ENCODE assay signal across 1 cellular context in the genomic region with DNA sequence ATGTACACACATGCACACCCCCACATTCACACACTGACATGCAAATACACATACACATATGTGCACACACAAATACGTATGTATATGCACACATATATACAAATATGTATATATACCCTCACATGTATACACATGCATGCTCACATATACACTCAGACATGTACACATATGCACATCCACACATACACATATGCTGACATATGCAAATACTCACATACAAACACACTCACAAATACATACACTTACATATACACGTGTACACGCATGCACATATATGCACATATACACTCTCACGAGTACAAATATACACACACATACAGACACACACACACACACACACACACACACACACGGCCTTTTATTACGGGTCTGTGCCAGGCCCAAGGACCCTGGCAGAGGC.
TF ChIP-seq lines count a peak whose summit lies in the region.

No MANE protein-coding gene starts in this region.

TF ChIP-seq in K562, 482 proteins besides CTCF, POLR2A, EP300 and RAD21 (continued from another document):
- TF ChIP-seq, protein P1, sequence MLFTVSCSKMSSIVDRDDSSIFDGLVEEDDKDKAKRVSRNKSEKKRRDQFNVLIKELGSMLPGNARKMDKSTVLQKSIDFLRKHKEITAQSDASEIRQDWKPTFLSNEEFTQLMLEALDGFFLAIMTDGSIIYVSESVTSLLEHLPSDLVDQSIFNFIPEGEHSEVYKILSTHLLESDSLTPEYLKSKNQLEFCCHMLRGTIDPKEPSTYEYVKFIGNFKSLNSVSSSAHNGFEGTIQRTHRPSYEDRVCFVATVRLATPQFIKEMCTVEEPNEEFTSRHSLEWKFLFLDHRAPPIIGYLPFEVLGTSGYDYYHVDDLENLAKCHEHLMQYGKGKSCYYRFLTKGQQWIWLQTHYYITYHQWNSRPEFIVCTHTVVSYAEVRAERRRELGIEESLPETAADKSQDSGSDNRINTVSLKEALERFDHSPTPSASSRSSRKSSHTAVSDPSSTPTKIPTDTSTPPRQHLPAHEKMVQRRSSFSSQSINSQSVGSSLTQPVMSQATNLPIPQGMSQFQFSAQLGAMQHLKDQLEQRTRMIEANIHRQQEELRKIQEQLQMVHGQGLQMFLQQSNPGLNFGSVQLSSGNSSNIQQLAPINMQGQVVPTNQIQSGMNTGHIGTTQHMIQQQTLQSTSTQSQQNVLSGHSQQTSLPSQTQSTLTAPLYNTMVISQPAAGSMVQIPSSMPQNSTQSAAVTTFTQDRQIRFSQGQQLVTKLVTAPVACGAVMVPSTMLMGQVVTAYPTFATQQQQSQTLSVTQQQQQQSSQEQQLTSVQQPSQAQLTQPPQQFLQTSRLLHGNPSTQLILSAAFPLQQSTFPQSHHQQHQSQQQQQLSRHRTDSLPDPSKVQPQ (CRISPR knock-in tag; IDR thresholded peaks at IDR 0.05; ENCODE audit: borderline replicate concordance): no peak
- TF ChIP-seq ZNF146 (CRISPR knock-in tag; IDR thresholded peaks at IDR 0.05; ENCODE audit: unreplicated experiment): no peak
- TF ChIP-seq ZNF76 (CRISPR knock-in tag; IDR thresholded peaks at IDR 0.05; ENCODE audit: borderline replicate concordance): no peak
- TF ChIP-seq SMC3 (conservative IDR thresholded peaks at IDR 0.05; ENCODE audit: insufficient read depth, low read depth, low read length): no peak
- TF ChIP-seq C11orf30 (IDR thresholded peaks at IDR 0.05; ENCODE audit: low read depth): 0 out of 2 replicates have a peak, but pooled peaks have one; percentile 7
- 0 out of 2 replicates have a peak, but pooled peaks have one; percentile 20 for TF ChIP-seq MAFF (IDR thresholded peaks at IDR 0.05; ENCODE audit: low read length)
- peak; percentile 56; the same call in 1 of the 2 replicates for TF ChIP-seq ZNF316 (IDR thresholded peaks at IDR 0.05)
